ENCODE assay signal across 9 cellular contexts in genomic region chr12:122893208-122894151, GRCh38. TPM values are rescaled to one million over a fixed set of nuclear protein-coding genes. Genes with fewer than 3 reads are reported as not detected.
DNase-seq lines count a peak whose midpoint lies in the region; ATAC-seq and TF ChIP-seq lines count a peak whose summit lies in the region.
"Had no signal": no experiment of that assay in that cellular context is flagged by ENCODE, and none has a peak within 500 bp of the region (broad histone marks: within the 10 kb centered on the region; RNA-seq: fewer than 3 reads in every experiment).

No MANE protein-coding gene starts in this region.

- H3K27ac Mint-ChIP-seq in chondrocyte (ENCODE audit: unreplicated experiment) = peak overlapping the region; percentile 94

- CTCF ChIA-PET in GM10248 (lab: Yijun Ruan, JAX) = interaction anchor here (1.1 to 1.5 kb wide), 5 partner anchors 13 to 38 kb away, joined by 3 to 5 read pairs (median 4); no protein-coding TSS in a partner anchor

- DNase-seq in heart left ventricle = peak in 1 of 5 donors; percentile 45
- no peak for DNase-seq in Right ventricle myocardium superior
- DNase-seq in chondrocyte (ENCODE audit: low spot score) = no peak
- DNase-seq in mucosa of descending colon = peak in 1 of 3 donors; percentile 67
- peak in 1 of 2 donors; percentile 57 for DNase-seq in upper lobe of left lung
- DNase-seq in GM10248 (ENCODE audit: extremely low spot score) = no peak
- DNase-seq in foreskin melanocyte = no peak
- DNase-seq: SHP77 treated with DMSO at 0.1 percent for 48 hours had no signal

- H3K27ac ChIP-seq in heart left ventricle (peak overlapping the region; percentile 14 to 93 (median 86)), upper lobe of left lung (peak overlapping the region; percentile 95 to 98 (median 98))

- H3K27me3 ChIP-seq in heart left ventricle = no peaks in the 10 kb centered on the region
- no peaks in the 10 kb centered on the region for H3K27me3 ChIP-seq in upper lobe of left lung

- no peaks in the 10 kb centered on the region for H3K36me3 ChIP-seq in heart left ventricle
- no peaks in the 10 kb centered on the region for H3K36me3 ChIP-seq in mucosa of descending colon (ENCODE audit: low read depth)
- H3K36me3 ChIP-seq in upper lobe of left lung = no peaks in the 10 kb centered on the region

- TF ChIP-seq POLR2A in heart left ventricle (IDR thresholded peaks at IDR 0.05) (no peak), upper lobe of left lung (IDR thresholded peaks at IDR 0.05) (no peak)

- intact Hi-C loops in heart left ventricle (cut with DNase I) = loop anchor here in 1 of 10 donors (2.0 kb wide), 1 partner anchor 27 kb away; no protein-coding TSS in a partner anchor
- intact Hi-C loops in Right ventricle myocardium superior (cut with DNase I) = no loop called here
- intact Hi-C loops in mucosa of descending colon (cut with DNase I, micrococcal nuclease) = no loop called here

- ATAC-seq in heart left ventricle (no peak), Right ventricle myocardium superior (ENCODE audit: poor library complexity) (no peak), mucosa of descending colon (peak; percentile 52), upper lobe of left lung (ENCODE audit: low FRiP score in 2 of 2) (peak in 1 of 2 donors; percentile 21), GM19328 (IDR thresholded peaks at IDR 0.05; ENCODE audit: unreplicated experiment) (no peak)

- no peaks in the 10 kb centered on the region for H3K36me3 Mint-ChIP-seq in chondrocyte (ENCODE audit: low read depth)

- peaks cover 0 to 8% (median 0%) of the 10 kb centered on the region in 12 donors for H3K9me3 ChIP-seq in heart left ventricle
- no peaks in the 10 kb centered on the region for H3K9me3 ChIP-seq in mucosa of descending colon
- H3K9me3 ChIP-seq in upper lobe of left lung = no peaks in the 10 kb centered on the region

- 66 to 82% (median 71%) methylated on average over 7 of the region's 7 CpGs for WGBS in heart left ventricle, 4 donors
- WGBS in upper lobe of left lung, 2 donors = 67 to 83% methylated on average over 7 of the region's 7 CpGs

- TF ChIP-seq CTCF in heart left ventricle (IDR thresholded peaks at IDR 0.05) (no peak), chondrocyte (IDR thresholded peaks at IDR 0.05) (no peak), mucosa of descending colon (IDR thresholded peaks at IDR 0.05) (no peak), upper lobe of left lung (IDR thresholded peaks at IDR 0.05) (no peak), GM10248 (IDR thresholded peaks at IDR 0.05; ENCODE audit: control extremely low read depth, extremely low read depth, low read depth, missing control alignments) (no peak)

- peak overlapping the region; percentile 93 for H3K4me3 Mint-ChIP-seq in chondrocyte (ENCODE audit: unreplicated experiment)

- peak overlapping the region in 9 of 12 donors; percentile 61 to 91 (median 83) for H3K4me3 ChIP-seq in heart left ventricle
- H3K4me3 ChIP-seq in mucosa of descending colon = peak overlapping the region; percentile 4
- H3K4me3 ChIP-seq in upper lobe of left lung = peak overlapping the region in 3 of 4 donors; percentile 68 to 92 (median 86)

- H3K4me1 ChIP-seq in heart left ventricle (peaks cover 4 to 77% (median 66%) of the 10 kb centered on the region in 12 donors), mucosa of descending colon (ENCODE audit: low read depth) (peaks cover 56% of the 10 kb centered on the region), upper lobe of left lung (peaks cover 59 to 72% (median 66%) of the 10 kb centered on the region in 4 donors)

- POLR2A ChIA-PET in GM10248 (lab: Yijun Ruan, JAX) = interaction anchor here (0.7 kb wide), 1 partner anchor 314 kb away, joined by 12 read pairs; no protein-coding TSS in a partner anchor

- H3K4me1 Mint-ChIP-seq in chondrocyte (ENCODE audit: low read depth) = peaks cover 63% of the 10 kb centered on the region

- peak in 1 of 4 donors; percentile 37 for TF ChIP-seq EP300 in upper lobe of left lung (IDR thresholded peaks at IDR 0.05)

- no peaks in the 10 kb centered on the region for H3K27me3 Mint-ChIP-seq in chondrocyte (ENCODE audit: low read depth)

- H3K9me3 Mint-ChIP-seq in chondrocyte (ENCODE audit: low read depth) = peaks cover 6% of the 10 kb centered on the region

RNA-seq across cellular contexts. Expression of gene VPS37B, which starts 2.4 kb away (rescaled TPM):
- total RNA-seq in heart left ventricle = 10 to 100 TPM; 14.5 to 51.2 (median 22.7) TPM
- polyA plus RNA-seq in heart left ventricle = 10 to 100 TPM; 17.4 to 21.7 TPM
- 23.9 TPM for total RNA-seq in Right ventricle myocardium superior
- total RNA-seq in chondrocyte = 17.4 to 25.3 TPM (median 24.4 TPM) in 3 replicates
- total RNA-seq in mucosa of descending colon = 100 to 1,000 TPM in 1 of 3 donors, 10 to 100 TPM in 2; 50.7 to 108 (median 81.8) TPM
- 10 to 100 TPM; 41.2 to 93.2 (median 64.0) TPM for total RNA-seq in upper lobe of left lung

RNA-seq across cellular contexts. Expression of gene HIP1R, which starts 58.2 kb away (rescaled TPM):
- total RNA-seq in heart left ventricle (10 to 100 TPM; 14.9 to 49.5 (median 19.6) TPM), Right ventricle myocardium superior (12.9 TPM), chondrocyte (13.8 to 14.1 TPM (median 13.8 TPM) in 3 replicates), mucosa of descending colon (10 to 100 TPM; 37.8 to 76.5 (median 73.1) TPM), upper lobe of left lung (100 to 1,000 TPM in 1 of 6 donors, 10 to 100 TPM in 5; 34.2 to 137 (median 46.9) TPM)
- 10 to 100 TPM; 19.1 to 31.4 TPM for polyA plus RNA-seq in heart left ventricle

Comparison
In these comparisons a context has a peak if more than half of its experiments do, and no peak if none do; other contexts are left out.
1. H3K4me3 ChIP-seq: peak in every context shown above with its lines; median percentile 86 in upper lobe of left lung; 83 in heart left ventricle; 4 in mucosa of descending colon.